Comparison of ENCODE assay signal across 2 cellular contexts in the genomic region with DNA sequence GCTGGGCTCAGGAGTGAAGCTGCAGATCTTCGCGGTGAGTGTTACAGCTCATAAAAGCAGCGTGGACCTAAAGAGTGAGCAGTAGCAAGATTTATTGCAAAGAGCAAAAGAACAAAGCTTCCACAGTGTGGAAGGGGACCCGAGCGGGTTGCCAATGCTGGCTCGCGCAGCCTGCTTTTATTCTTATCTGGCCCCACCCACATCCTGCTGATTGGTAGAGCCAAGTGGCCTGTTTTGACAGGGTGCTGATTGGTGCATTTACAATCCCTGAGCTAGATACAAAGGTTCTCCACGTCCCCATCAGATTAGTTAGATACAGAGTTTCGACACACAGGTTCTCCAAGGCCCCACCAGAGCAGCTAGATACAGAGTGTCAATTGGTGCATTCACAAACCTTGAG.
TF ChIP-seq lines count a peak whose summit lies in the region.

No MANE protein-coding gene starts in this region.

TF ChIP-seq in WTC11, 78 proteins besides CTCF, POLR2A, EP300 and RAD21:
- TF ChIP-seq NFYB (CRISPR knock-in tag; conservative IDR thresholded peaks at IDR 0.05; ENCODE audit: low read depth), result 0 out of 2 replicates have a peak, but pooled peaks have one; percentile 13

TF ChIP-seq in HepG2, 621 proteins besides CTCF, POLR2A, EP300 and RAD21:
- TF ChIP-seq NFYC (CRISPR knock-in tag; IDR thresholded peaks at IDR 0.05) (peak; percentile 19; the same call in 1 of the 2 replicates), NFYB (CRISPR knock-in tag; IDR thresholded peaks at IDR 0.05) (peak; percentile 59)
TF ChIP-seq in HepG2: peak in this region for 2; not testable (repeated sequence) for 619.
